ENCODE assay signal across 8 cellular contexts in the genomic region with DNA sequence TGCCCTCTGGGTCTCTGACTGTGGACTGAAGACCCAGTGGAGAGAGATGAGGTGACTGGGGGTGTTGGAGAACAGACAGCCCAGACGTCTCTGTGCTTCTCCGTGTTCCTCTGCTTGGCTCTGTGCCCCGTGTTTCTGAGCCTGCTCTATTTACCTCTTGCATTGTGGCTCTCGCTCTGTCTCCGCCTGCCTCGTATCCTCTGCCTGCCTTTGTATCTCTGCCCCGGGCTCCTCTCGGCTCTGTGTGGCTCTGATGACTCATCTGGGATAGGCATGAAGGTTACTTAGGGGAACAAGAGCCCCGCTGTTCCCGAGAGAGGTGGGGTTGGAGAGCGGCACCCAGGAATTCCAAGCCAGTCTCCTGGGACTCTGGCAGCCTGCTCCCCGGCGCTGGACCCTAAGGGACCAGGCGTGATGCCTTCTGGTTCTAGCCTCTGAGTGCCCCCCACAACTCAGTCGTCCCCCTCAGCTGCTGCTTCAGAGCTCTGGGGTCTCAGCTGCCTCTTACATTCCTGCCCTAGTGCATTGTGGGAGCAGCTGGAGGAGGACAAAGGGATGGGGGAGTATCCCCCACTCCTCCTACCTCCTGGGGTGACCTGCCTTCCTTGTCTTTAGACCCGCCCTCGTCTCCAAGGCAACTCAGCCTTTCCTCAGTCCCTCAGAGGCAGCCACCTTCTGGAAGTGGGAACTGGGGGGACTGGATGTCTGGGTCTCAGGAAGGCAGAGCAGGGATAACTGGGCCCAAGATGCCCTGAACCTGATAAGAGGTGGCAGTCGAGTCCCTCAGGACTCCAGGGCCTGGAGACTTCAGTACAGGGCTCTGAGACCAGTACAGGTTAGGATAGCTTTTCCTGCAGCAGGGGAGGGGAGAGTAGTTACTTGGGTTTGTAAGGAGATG. TPM values are rescaled to one million over a fixed set of nuclear protein-coding genes. Genes with fewer than 3 reads are reported as not detected.
A peak's percentile ranks its signal among the peaks of the same experiment; 100 is the strongest.
DNase-seq lines count a peak whose midpoint lies in the region; ATAC-seq lines count a peak whose summit lies in the region.

No MANE protein-coding gene starts in this region.

- H3K9me3 Mint-ChIP-seq in activated naive CD8-positive, alpha-beta T cell (ENCODE audit: low read depth) = no peaks in the 10 kb centered on the region

- H3K4me3 Mint-ChIP-seq in activated naive CD8-positive, alpha-beta T cell = peak overlapping the region; percentile 90

- peak; percentile 37 for ATAC-seq in Right ventricle myocardium superior (ENCODE audit: poor library complexity)
- no peak for ATAC-seq in HG03520 (IDR thresholded peaks at IDR 0.05; ENCODE audit: unreplicated experiment)

- H3K27ac Mint-ChIP-seq in activated naive CD8-positive, alpha-beta T cell = peak overlapping the region; percentile 81

- H3K4me1 Mint-ChIP-seq in activated naive CD8-positive, alpha-beta T cell (ENCODE audit: low read depth) = peaks cover 33% of the 10 kb centered on the region

- H3K27me3 Mint-ChIP-seq in activated naive CD8-positive, alpha-beta T cell = no peaks in the 10 kb centered on the region

- DNase-seq in NCI-H2081 (lab: John Stamatoyannopoulos, UW) (peak; percentile 56 to 73), NCI-H2081 treated with DMSO at 0.1 percent for 48 hours (lab: John Stamatoyannopoulos, UW) (no peak), NCI-H2196 (lab: John Stamatoyannopoulos, UW; ENCODE audit: unreplicated experiment) (peak; percentile 52), Right ventricle myocardium superior (peak; percentile 59), nucleus accumbens (lab: John Stamatoyannopoulos, UW) (peak in 54 of 56 donors; percentile 32 to 93 (median 62)), GF-D8 (lab: John Stamatoyannopoulos, UW) (no peak)

- peaks cover 3% of the 10 kb centered on the region for H3K36me3 Mint-ChIP-seq in activated naive CD8-positive, alpha-beta T cell

- intact Hi-C loops in Right ventricle myocardium superior (cut with DNase I) = loop anchor here (10.0 kb wide), 1 partner anchor 211 kb away; a partner anchor contains a TSS

RNA-seq across cellular contexts. Expression of a gene that starts 1.9 kb away (rescaled TPM):
- 23.2 TPM for total RNA-seq in Right ventricle myocardium superior

RNA-seq across cellular contexts. Expression of a gene that starts 21.8 kb away (rescaled TPM):
- 23.6 TPM for total RNA-seq in Right ventricle myocardium superior

RNA-seq across cellular contexts. Expression of a gene that starts 27.8 kb away (rescaled TPM):
- total RNA-seq in Right ventricle myocardium superior = 17.2 TPM

RNA-seq across cellular contexts. Expression of a gene that starts 45.7 kb away (rescaled TPM):
- total RNA-seq in Right ventricle myocardium superior = not detected

RNA-seq across cellular contexts. Expression of a gene that starts 54.5 kb away (rescaled TPM):
- total RNA-seq in Right ventricle myocardium superior = not detected

Comparison
In these comparisons a context has a peak if more than half of its experiments do, and no peak if none do; other contexts are left out.
1. DNase-seq: peak in NCI-H2081 (2 of 2), NCI-H2196 (single experiment), Right ventricle myocardium superior (single experiment) and nucleus accumbens (54 of 56); none in NCI-H2081 treated with DMSO at 0.1 percent for 48 hours (single experiment) and GF-D8 (single experiment).